In genomic region chr1:181733486-181733885, GRCh38 we compare ENCODE assay signal across 35 cellular contexts.
A peak's percentile ranks its signal among the peaks of the same experiment; 100 is the strongest.
DNase-seq lines count a peak whose midpoint lies in the region; ATAC-seq and TF ChIP-seq lines count a peak whose summit lies in the region.
"Had no signal": no experiment of that assay in that cellular context is flagged by ENCODE, and none has a peak within 500 bp of the region (broad histone marks: within the 10 kb centered on the region; RNA-seq: fewer than 3 reads in every experiment).

No MANE protein-coding gene starts in this region.

- H3K36me3 ChIP-seq in neuronal stem cell (replicated peaks in 1 of 2; ENCODE audit: control insufficient read depth in 2 of 2, insufficient read depth in 2 of 2, low read length in 2 of 2) (peaks cover 0 to 2% of the 10 kb centered on the region in 2 donors), trophoblast cell (ENCODE audit: control insufficient read depth in 1 of 2, insufficient read depth in 2 of 2, low read length in 2 of 2) (no peaks in the 10 kb centered on the region), osteoblast (ENCODE audit: insufficient read depth, low read length) (no peaks in the 10 kb centered on the region)
- H3K36me3 ChIP-seq: BE2C; BLaER1; BLaER1 treated with 17β-estradiol and CSF1 and Interleukin-3, amounts not matched to agents 10 nM and 100 nM had no signal

- H3K79me2 ChIP-seq in trophoblast cell (ENCODE audit: control insufficient read depth, insufficient read depth, low read length, poor library complexity): no peaks in the 10 kb centered on the region
- H3K79me2 ChIP-seq in osteoblast (ENCODE audit: insufficient read depth, low read length): no peaks in the 10 kb centered on the region

- H3K9me3 ChIP-seq in neuronal stem cell (replicated peaks in 1 of 2; ENCODE audit: control insufficient read depth in 2 of 2, insufficient read depth in 1 of 2, low read depth in 1 of 2, low read length in 2 of 2) (no peaks in the 10 kb centered on the region), trophoblast cell (ENCODE audit: insufficient read depth, low read depth, low read length) (peaks cover 13% of the 10 kb centered on the region), osteoblast (ENCODE audit: low read depth, low read length) (no peaks in the 10 kb centered on the region)
- H3K9me3 ChIP-seq: A549; BE2C; BLaER1; BLaER1 treated with 17β-estradiol and CSF1 and Interleukin-3, amounts not matched to agents 10 nM and 100 nM; Caco-2 had no signal

- no peak overlapping the region for H4K91ac ChIP-seq in neuronal stem cell (ENCODE audit: low read depth, low read length, poor library complexity)
- H4K91ac ChIP-seq in trophoblast cell (ENCODE audit: low read depth, low read length): no peak overlapping the region

- no peaks in the 10 kb centered on the region for H3K4me1 Mint-ChIP-seq in activated naive CD8-positive, alpha-beta T cell treated with anti-CD3 and anti-CD28 coated beads, Interleukin-2, amount 50 U/mL, for 24 hours
- no peaks in the 10 kb centered on the region for H3K4me1 Mint-ChIP-seq in activated naive CD8-positive, alpha-beta T cell treated with anti-CD3 and anti-CD28 coated beads for 36 hours
- H3K4me1 Mint-ChIP-seq in stimulated activated memory B cell treated with anti-CD40 and anti-IgM and Interleukin-4, amounts not matched to agents 10 μg/mL and 1 μg/mL and 100 μg/mL, for 72 hours: no peaks in the 10 kb centered on the region
- H3K4me1 Mint-ChIP-seq: B cell; CD14-positive monocyte; CD4-positive, CD25-positive, alpha-beta regulatory T cell; CD8-positive, alpha-beta memory T cell had no signal

- H2BK15ac ChIP-seq in neuronal stem cell (ENCODE audit: low read length): peak overlapping the region; percentile 20

- ATAC-seq in activated naive CD8-positive, alpha-beta T cell treated with anti-CD3 and anti-CD28 coated beads, Interleukin-2, amount 50 U/mL, for 24 hours: peak; percentile 18
- ATAC-seq in stimulated activated memory B cell treated with anti-CD40 and anti-IgM and Interleukin-4, amounts not matched to agents 10 μg/mL and 1 μg/mL and 100 μg/mL, for 72 hours: peak; percentile 13
- ATAC-seq: A549; CD8-positive, alpha-beta T cell had no signal

- H2AFZ ChIP-seq in neuronal stem cell (ENCODE audit: low read length) (no peak overlapping the region), trophoblast cell (ENCODE audit: insufficient read depth, low read length, poor library complexity) (no peak overlapping the region), osteoblast (ENCODE audit: low read length) (no peak overlapping the region)

- no peak for DNase-seq in activated naive CD8-positive, alpha-beta T cell treated with anti-CD3 and anti-CD28 coated beads, Interleukin-2, amount 50 U/mL, for 24 hours
- no peak for DNase-seq in activated naive CD8-positive, alpha-beta T cell treated with anti-CD3 and anti-CD28 coated beads for 36 hours
- DNase-seq in neuronal stem cell (ENCODE audit: low spot score) (no peak), trophoblast cell (no peak), osteoblast (ENCODE audit: insufficient read length, low spot score, missing footprints) (no peak), NCI-H2081 (lab: John Stamatoyannopoulos, UW) (no peak)
- no peak for DNase-seq in activated naive CD4-positive, alpha-beta T cell treated with anti-CD3 and anti-CD28 coated beads, Interleukin-2, amount 50 U/mL, for 16 hours
- DNase-seq: 8988T; ACHN; AML-193; BE2C; C1 segment of cervical spinal cord; Caco-2; Calu3; CD4-positive, alpha-beta memory T cell; CD4-positive, alpha-beta T cell; CD4-positive, CD25-positive, alpha-beta regulatory T cell; CD8-positive, alpha-beta memory T cell; CD8-positive, alpha-beta T cell; COR-L47; DMS 273 treated with DMSO at 0.1 percent for 48 hours; DMS153; DMS53; DMS79; DMS79 treated with DMSO at 0.1 percent for 48 hours; DND-41; EL had no signal

- H3K27me3 ChIP-seq in neuronal stem cell (ENCODE audit: control insufficient read depth in 3 of 3, insufficient read depth in 3 of 3, low read depth in 1 of 3, low read length in 3 of 3) (no peaks in the 10 kb centered on the region), trophoblast cell (ENCODE audit: insufficient read depth, low read length) (no peaks in the 10 kb centered on the region), osteoblast (ENCODE audit: insufficient read depth, low read length) (no peaks in the 10 kb centered on the region)
- H3K27me3 ChIP-seq: BE2C; BLaER1; BLaER1 treated with 17β-estradiol and CSF1 and Interleukin-3, amounts not matched to agents 10 nM and 100 nM had no signal

- peaks cover 2% of the 10 kb centered on the region for H3K27me3 Mint-ChIP-seq in activated naive CD8-positive, alpha-beta T cell treated with anti-CD3 and anti-CD28 coated beads, Interleukin-2, amount 50 U/mL, for 24 hours
- H3K27me3 Mint-ChIP-seq in activated naive CD8-positive, alpha-beta T cell treated with anti-CD3 and anti-CD28 coated beads for 36 hours: peaks cover 3% of the 10 kb centered on the region
- H3K27me3 Mint-ChIP-seq in stimulated activated memory B cell treated with anti-CD40 and anti-IgM and Interleukin-4, amounts not matched to agents 10 μg/mL and 1 μg/mL and 100 μg/mL, for 72 hours: peaks cover 6% of the 10 kb centered on the region
- H3K27me3 Mint-ChIP-seq: CD4-positive, alpha-beta T cell; CD4-positive, CD25-positive, alpha-beta regulatory T cell had no signal

- no peaks in the 10 kb centered on the region for H3K9me3 Mint-ChIP-seq in activated naive CD8-positive, alpha-beta T cell treated with anti-CD3 and anti-CD28 coated beads, Interleukin-2, amount 50 U/mL, for 24 hours
- no peaks in the 10 kb centered on the region for H3K9me3 Mint-ChIP-seq in activated naive CD8-positive, alpha-beta T cell treated with anti-CD3 and anti-CD28 coated beads for 36 hours
- H3K9me3 Mint-ChIP-seq in stimulated activated memory B cell treated with anti-CD40 and anti-IgM and Interleukin-4, amounts not matched to agents 10 μg/mL and 1 μg/mL and 100 μg/mL, for 72 hours: no peaks in the 10 kb centered on the region
- H3K9me3 Mint-ChIP-seq: CD4-positive, alpha-beta memory T cell; CD4-positive, alpha-beta T cell; CD8-positive, alpha-beta memory T cell; CD8-positive, alpha-beta T cell had no signal

- peak overlapping the region in 1 of 2 donors; percentile 18 for H3K4me3 ChIP-seq in neuronal stem cell (ENCODE audit: low read length in 2 of 2)
- peak overlapping the region; percentile 46 for H3K4me3 ChIP-seq in trophoblast cell (ENCODE audit: low read depth, low read length)
- no peak overlapping the region for H3K4me3 ChIP-seq in osteoblast (ENCODE audit: insufficient read depth, low read length)
- H3K4me3 ChIP-seq: A549; BLaER1; BLaER1 treated with 17β-estradiol and CSF1 and Interleukin-3, amounts not matched to agents 10 nM and 100 nM had no signal

- peak overlapping the region; percentile 50 for H3K9ac ChIP-seq in neuronal stem cell (ENCODE audit: low read depth, low read length, poor library complexity)
- no peak overlapping the region for H3K9ac ChIP-seq in trophoblast cell (ENCODE audit: low read length)
- H3K9ac ChIP-seq: BLaER1; BLaER1 treated with 17β-estradiol and CSF1 and Interleukin-3, amounts not matched to agents 10 nM and 100 nM had no signal

- peak overlapping the region; percentile 52 for H3K18ac ChIP-seq in neuronal stem cell (ENCODE audit: low read length)
- no peak overlapping the region for H3K18ac ChIP-seq in trophoblast cell (ENCODE audit: low read length)

- H4K8ac ChIP-seq in neuronal stem cell (ENCODE audit: low read depth, low read length): no peak overlapping the region
- no peak overlapping the region for H4K8ac ChIP-seq in trophoblast cell (ENCODE audit: low read depth, low read length)

- peak overlapping the region; percentile 46 for H3K23ac ChIP-seq in neuronal stem cell (ENCODE audit: low read depth, low read length, poor library complexity)
- no peak overlapping the region for H3K23ac ChIP-seq in trophoblast cell (ENCODE audit: low read length)

- no peak overlapping the region for H3K4me3 Mint-ChIP-seq in activated naive CD8-positive, alpha-beta T cell treated with anti-CD3 and anti-CD28 coated beads, Interleukin-2, amount 50 U/mL, for 24 hours
- H3K4me3 Mint-ChIP-seq in activated naive CD8-positive, alpha-beta T cell treated with anti-CD3 and anti-CD28 coated beads for 36 hours: no peak overlapping the region
- no peak overlapping the region for H3K4me3 Mint-ChIP-seq in stimulated activated memory B cell treated with anti-CD40 and anti-IgM and Interleukin-4, amounts not matched to agents 10 μg/mL and 1 μg/mL and 100 μg/mL, for 72 hours
- H3K4me3 Mint-ChIP-seq: B cell; CD14-positive monocyte; CD4-positive, alpha-beta memory T cell; CD4-positive, alpha-beta T cell; CD4-positive, CD25-positive, alpha-beta regulatory T cell; CD8-positive, alpha-beta memory T cell; CD8-positive, alpha-beta T cell had no signal

- no peak overlapping the region for H3K27ac Mint-ChIP-seq in activated naive CD8-positive, alpha-beta T cell treated with anti-CD3 and anti-CD28 coated beads, Interleukin-2, amount 50 U/mL, for 24 hours
- H3K27ac Mint-ChIP-seq in activated naive CD8-positive, alpha-beta T cell treated with anti-CD3 and anti-CD28 coated beads for 36 hours: no peak overlapping the region
- no peak overlapping the region for H3K27ac Mint-ChIP-seq in stimulated activated memory B cell treated with anti-CD40 and anti-IgM and Interleukin-4, amounts not matched to agents 10 μg/mL and 1 μg/mL and 100 μg/mL, for 72 hours
- H3K27ac Mint-ChIP-seq: B cell; CD4-positive, alpha-beta memory T cell; CD4-positive, alpha-beta T cell; CD4-positive, CD25-positive, alpha-beta regulatory T cell; CD8-positive, alpha-beta memory T cell; CD8-positive, alpha-beta T cell had no signal

- no peak overlapping the region for H2AK5ac ChIP-seq in neuronal stem cell (ENCODE audit: low read depth, low read length)
- no peak overlapping the region for H2AK5ac ChIP-seq in trophoblast cell (ENCODE audit: low read length)

- WGBS in neuronal stem cell (ENCODE audit: extremely low coverage in 2 of 2, insufficient read length in 2 of 2, insufficient replicate concordance in 1 of 2), 2 donors: no CpG with 5 or more reads among the region's 14 CpGs
- WGBS in trophoblast cell (ENCODE audit: extremely low coverage, insufficient coverage, insufficient read length): no CpG with 5 or more reads among the region's 14 CpGs

- H3K27ac ChIP-seq in neuronal stem cell (replicated peaks; ENCODE audit: low read length): no peak overlapping the region
- no peak overlapping the region for H3K27ac ChIP-seq in trophoblast cell (ENCODE audit: low read depth, low read length)
- no peak overlapping the region for H3K27ac ChIP-seq in osteoblast (ENCODE audit: low read depth, low read length)
- H3K27ac ChIP-seq: 22Rv1; A549; BLaER1; BLaER1 treated with 17β-estradiol and CSF1 and Interleukin-3, amounts not matched to agents 10 nM and 100 nM; C4-2B had no signal

- H4K12ac ChIP-seq in trophoblast cell (ENCODE audit: low read depth, low read length): no peak overlapping the region

- no peaks in the 10 kb centered on the region for H3K36me3 Mint-ChIP-seq in activated naive CD8-positive, alpha-beta T cell treated with anti-CD3 and anti-CD28 coated beads, Interleukin-2, amount 50 U/mL, for 24 hours (ENCODE audit: low read depth)
- H3K36me3 Mint-ChIP-seq in activated naive CD8-positive, alpha-beta T cell treated with anti-CD3 and anti-CD28 coated beads for 36 hours: no peaks in the 10 kb centered on the region
- no peaks in the 10 kb centered on the region for H3K36me3 Mint-ChIP-seq in stimulated activated memory B cell treated with anti-CD40 and anti-IgM and Interleukin-4, amounts not matched to agents 10 μg/mL and 1 μg/mL and 100 μg/mL, for 72 hours
- H3K36me3 Mint-ChIP-seq: CD14-positive monocyte; CD4-positive, alpha-beta memory T cell; CD4-positive, CD25-positive, alpha-beta regulatory T cell; CD8-positive, alpha-beta memory T cell; CD8-positive, alpha-beta T cell had no signal

- no peaks in the 10 kb centered on the region for H4K20me1 ChIP-seq in osteoblast (ENCODE audit: insufficient read depth, low read length)
- H4K20me1 ChIP-seq: BLaER1; BLaER1 treated with 17β-estradiol and CSF1 and Interleukin-3, amounts not matched to agents 10 nM and 100 nM had no signal

- H2BK12ac ChIP-seq in neuronal stem cell (ENCODE audit: low read length) (no peak overlapping the region), trophoblast cell (ENCODE audit: low read length) (no peak overlapping the region)

- peaks cover 0 to 8% of the 10 kb centered on the region in 2 donors for H3K4me1 ChIP-seq in neuronal stem cell (ENCODE audit: control insufficient read depth in 2 of 2, insufficient read depth in 1 of 2, low read depth in 1 of 2, low read length in 2 of 2)
- no peaks in the 10 kb centered on the region for H3K4me1 ChIP-seq in trophoblast cell (ENCODE audit: control insufficient read depth in 1 of 2, insufficient read depth in 2 of 2, low read length in 2 of 2)
- H3K4me1 ChIP-seq in osteoblast (ENCODE audit: insufficient read depth, low read length): no peaks in the 10 kb centered on the region
- H3K4me1 ChIP-seq: A549; BE2C; BLaER1; BLaER1 treated with 17β-estradiol and CSF1 and Interleukin-3, amounts not matched to agents 10 nM and 100 nM; Caco-2 had no signal

- H2BK5ac ChIP-seq in neuronal stem cell (ENCODE audit: low read length) (no peak overlapping the region), trophoblast cell (ENCODE audit: low read depth, low read length, poor library complexity) (no peak overlapping the region)

- H3K14ac ChIP-seq in neuronal stem cell (ENCODE audit: low read length) (peak overlapping the region; percentile 67), trophoblast cell (ENCODE audit: low read length) (no peak overlapping the region)

- no peaks in the 10 kb centered on the region for H3K79me1 ChIP-seq in neuronal stem cell (ENCODE audit: low read depth, low read length)
- no peaks in the 10 kb centered on the region for H3K79me1 ChIP-seq in trophoblast cell (ENCODE audit: low read length)

- H2BK120ac ChIP-seq in neuronal stem cell (ENCODE audit: low read depth, low read length): no peak overlapping the region
- no peak overlapping the region for H2BK120ac ChIP-seq in trophoblast cell (ENCODE audit: insufficient read depth, low read length, poor library complexity)

- no peak overlapping the region for H3K4me2 ChIP-seq in neuronal stem cell (ENCODE audit: insufficient read depth, low read length, poor library complexity, severe bottlenecking)
- no peak overlapping the region for H3K4me2 ChIP-seq in trophoblast cell (ENCODE audit: low read length)
- no peak overlapping the region for H3K4me2 ChIP-seq in osteoblast (ENCODE audit: insufficient read depth, low read length)
- H3K4me2 ChIP-seq: A549; BLaER1; BLaER1 treated with 17β-estradiol and CSF1 and Interleukin-3, amounts not matched to agents 10 nM and 100 nM had no signal

- no peak for TF ChIP-seq CTCF in osteoblast (IDR thresholded peaks at IDR 0.05; ENCODE audit: extremely low read depth, low read depth, low read length)

- H3K4ac ChIP-seq in neuronal stem cell (ENCODE audit: low read length) (no peak overlapping the region), trophoblast cell (ENCODE audit: low read depth, low read length) (no peak overlapping the region)
